Comparison of ENCODE assay signal across 12 cellular contexts in the genomic region with DNA sequence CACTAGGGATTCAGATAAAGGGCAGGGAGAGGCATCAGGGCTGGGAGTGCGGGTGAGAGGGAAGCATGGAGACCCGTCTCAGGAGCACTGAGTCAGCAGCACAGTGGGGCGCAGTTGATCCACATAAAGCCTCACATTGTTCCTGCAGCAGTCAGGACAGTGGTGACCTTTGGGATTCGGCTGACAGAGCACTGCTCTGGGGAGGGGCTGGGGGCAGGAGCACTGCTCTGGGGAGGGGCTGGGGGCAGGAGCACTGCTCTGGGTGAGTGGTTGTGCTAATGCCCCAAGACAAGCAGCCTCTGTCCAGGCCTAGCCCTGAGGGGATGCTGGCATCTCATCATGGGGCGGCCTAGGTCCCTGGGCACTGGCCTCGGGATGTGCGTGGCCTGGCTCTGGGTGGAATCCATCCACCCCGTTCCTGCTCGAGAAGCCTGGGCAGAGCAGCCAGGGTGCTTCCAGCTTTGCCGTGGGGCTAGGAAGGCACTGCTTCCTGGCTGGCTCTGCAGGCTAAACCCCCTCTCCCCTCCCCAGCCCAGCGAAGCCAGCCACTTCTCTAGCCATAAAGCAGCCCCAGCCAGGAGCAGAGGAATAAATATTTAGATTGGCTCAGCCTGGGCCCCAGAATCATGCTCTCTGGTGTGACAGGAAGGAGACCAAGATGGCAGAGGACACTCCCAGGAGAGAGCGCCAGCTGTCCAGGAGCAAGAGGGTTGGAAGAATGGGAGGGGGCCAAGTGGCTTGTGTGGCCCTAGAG. TPM values are rescaled to one million over a fixed set of nuclear protein-coding genes. Genes with fewer than 3 reads are reported as not detected.
A peak's percentile ranks its signal among the peaks of the same experiment; 100 is the strongest.
DNase-seq lines count a peak whose midpoint lies in the region; ATAC-seq and TF ChIP-seq lines count a peak whose summit lies in the region.
"Had no signal": no experiment of that assay in that cellular context is flagged by ENCODE, and none has a peak within 500 bp of the region (broad histone marks: within the 10 kb centered on the region; RNA-seq: fewer than 3 reads in every experiment).

No MANE protein-coding gene starts in this region.

- DNase-seq in COLO829 (ENCODE audit: low spot score) (peak; percentile 94), caudate nucleus (lab: John Stamatoyannopoulos, UW) (peak in 52 of 61 donors; percentile 27 to 85 (median 64)), inferior parietal cortex (ENCODE audit: extremely low spot score) (peak; percentile 57), putamen (ENCODE audit: low spot score) (peak; percentile 79), dermis blood vessel endothelial cell (no peak), cortex of kidney (lab: John Stamatoyannopoulos, UW) (no peak)
- DNase-seq: activated CD4-positive, alpha-beta T cell treated with anti-CD3 and anti-CD28 coated beads for 48 hours; foreskin fibroblast; NCI-H1436 had no signal

- H3K27ac ChIP-seq in caudate nucleus (ENCODE audit: low read depth, low read length): peak overlapping the region; percentile 95

- ATAC-seq in GM21390 (IDR thresholded peaks at IDR 0.05; ENCODE audit: unreplicated experiment) (no peak), SK-N-SH treated with all-trans-retinoic acid at 6 μM for 48 hours (no peak)
- ATAC-seq: HCT116 had no signal

TF ChIP-seq in SK-N-SH treated with all-trans-retinoic acid at 6 μM for 48 hours, 23 proteins besides CTCF, POLR2A, EP300 and RAD21:
- TF ChIP-seq ZNF565 (CRISPR knock-in tag; conservative IDR thresholded peaks at IDR 0.05; ENCODE audit: low read depth) (no peak), GLIS3 (CRISPR knock-in tag; IDR thresholded peaks at IDR 0.05) (no peak), ZFP30 (CRISPR knock-in tag; IDR thresholded peaks at IDR 0.05) (no peak)

RNA-seq across cellular contexts. Expression of a gene that starts 7.3 kb away (rescaled TPM):
- 25.7 and 32.3 TPM in 2 replicates for total RNA-seq in dermis blood vessel endothelial cell

RNA-seq across cellular contexts. Expression of a gene that starts 21.8 kb away (rescaled TPM):
- under 0.01 TPM in 1 of 2 replicates, not detected in the other for total RNA-seq in dermis blood vessel endothelial cell

Comparison
In these comparisons a context has a peak if more than half of its experiments do, and no peak if none do; other contexts are left out.
1. DNase-seq: peak in COLO829 (single experiment), caudate nucleus (52 of 61), inferior parietal cortex (single experiment) and putamen (single experiment); none in dermis blood vessel endothelial cell (single experiment) and cortex of kidney (single experiment).